8 cellular contexts compared by ENCODE assay signal in the genomic region with DNA sequence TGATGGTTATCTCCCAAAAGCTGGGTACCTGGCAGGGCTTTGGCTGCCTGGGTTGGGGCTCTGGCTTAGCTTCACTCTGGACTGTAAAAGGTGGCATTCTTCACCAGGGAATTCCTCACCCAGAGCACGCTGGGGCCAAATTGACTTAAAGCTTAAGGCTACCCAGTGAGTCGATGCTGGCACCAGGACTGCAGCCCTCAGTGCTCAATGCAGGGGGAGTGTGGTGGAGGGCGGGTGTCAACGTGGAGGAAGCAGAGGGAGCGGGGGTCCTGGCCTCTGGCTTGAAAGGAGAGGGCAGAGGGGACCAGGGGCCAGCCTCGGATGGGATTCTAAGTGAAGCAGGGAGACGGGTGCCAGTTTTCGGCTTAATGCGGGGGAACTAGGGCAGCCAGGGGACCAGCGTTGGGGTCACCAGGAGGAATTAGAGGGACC. TPM values are rescaled to one million over a fixed set of nuclear protein-coding genes. Genes with fewer than 3 reads are reported as not detected.
DNase-seq lines count a peak whose midpoint lies in the region; ATAC-seq, FAIRE-seq and TF ChIP-seq lines count a peak whose summit lies in the region.

No MANE protein-coding gene starts in this region.

- peak overlapping the region; percentile 89 for H3K4me2 ChIP-seq in OCI-LY3 (ENCODE audit: low read length)
- H3K4me2 ChIP-seq in endothelial cell of umbilical vein (ENCODE audit: insufficient read depth, low read length), result no peak overlapping the region

- peaks cover 5% of the 10 kb centered on the region for H3K36me3 ChIP-seq in OCI-LY3 (replicated peaks; ENCODE audit: low read depth, low read length)
- H3K36me3 ChIP-seq in endothelial cell of umbilical vein (ENCODE audit: control insufficient read depth in 2 of 2, extremely low read depth in 1 of 2, insufficient read depth in 2 of 2, low read length in 2 of 2), result peaks cover 4 to 33% of the 10 kb centered on the region in 2 experiments

- CTCF ChIA-PET in endothelial cell of umbilical vein (lab: Charles Lee), result interaction anchor here (0.7 to 1.5 kb wide), 2 partner anchors 70 to 84 kb away, joined by 3 to 4 read pairs; no protein-coding TSS in a partner anchor

- H2AFZ ChIP-seq in OCI-LY3 (ENCODE audit: low read depth, low read length) (no peak overlapping the region), endothelial cell of umbilical vein (ENCODE audit: low read depth, low read length) (no peak overlapping the region)

- POLR2A ChIA-PET in endothelial cell of umbilical vein (lab: Charles Lee), result no interaction called here

- no peaks in the 10 kb centered on the region for H3K27me3 Mint-ChIP-seq in osteocyte (ENCODE audit: unreplicated experiment)

- peak overlapping the region; percentile 73 for H3K4me3 Mint-ChIP-seq in osteocyte (ENCODE audit: unreplicated experiment)

- no peaks in the 10 kb centered on the region for H3K27me3 ChIP-seq in OCI-LY3 (ENCODE audit: low read depth, low read length)
- H3K27me3 ChIP-seq in endothelial cell of umbilical vein (ENCODE audit: control insufficient read depth in 2 of 2, insufficient read depth in 2 of 2, low read length in 2 of 2), result no peaks in the 10 kb centered on the region

- no TSS peak for BruUV-seq in endothelial cell of umbilical vein (replicated peaks; lab: Mats Ljungman, UMichigan)

- H3K36me3 Mint-ChIP-seq in osteocyte (ENCODE audit: unreplicated experiment), result peaks cover 11% of the 10 kb centered on the region

- H3K79me2 ChIP-seq in OCI-LY3 (ENCODE audit: low read length) (peaks cover 19% of the 10 kb centered on the region), endothelial cell of umbilical vein (ENCODE audit: control insufficient read depth, insufficient read depth, low read length) (peaks cover 52% of the 10 kb centered on the region)

- dilution Hi-C loops in endothelial cell of umbilical vein (cut with MboI; ENCODE audit: extremely low pct_ligation_motif_present, low sequenced_read_pairs), result no loop called here

- H3K4me1 Mint-ChIP-seq in osteocyte (ENCODE audit: unreplicated experiment), result peaks cover 8% of the 10 kb centered on the region

- H3K27ac Mint-ChIP-seq in osteocyte (ENCODE audit: unreplicated experiment), result peak overlapping the region; percentile 89

- DNase-seq in GM12864 (ENCODE audit: low read depth) (no peak), endothelial cell of umbilical vein (ENCODE audit: low read depth, low spot score) (no peak), osteocyte (ENCODE audit: extremely low spot score, unreplicated experiment) (no peak), islet precursor cell (no peak)

- H3K9me1 ChIP-seq in endothelial cell of umbilical vein (replicated peaks; ENCODE audit: control insufficient read depth, extremely low read depth, insufficient read depth, low read length), result no peaks in the 10 kb centered on the region

- peak overlapping the region; percentile 19; the same call in 1 of the 2 replicates for H3K27ac ChIP-seq in OCI-LY3 (ENCODE audit: low read length)
- H3K27ac ChIP-seq in endothelial cell of umbilical vein (ENCODE audit: insufficient read depth, low read depth, low read length), result no peak overlapping the region

- ATAC-seq in HG03025 (IDR thresholded peaks at IDR 0.05; ENCODE audit: low FRiP score, unreplicated experiment), result no peak
- ATAC-seq in GM21381 (IDR thresholded peaks at IDR 0.05; ENCODE audit: unreplicated experiment), result no peak
- ATAC-seq in HG02852 (IDR thresholded peaks at IDR 0.05; ENCODE audit: unreplicated experiment), result no peak

- intact Hi-C loops in endothelial cell of umbilical vein (cut with micrococcal nuclease), result loop anchor here (5.0 kb wide), 2 partner anchors 34 to 36 kb away; partner anchors contain the start of genes DNASE1L1 and LAGE3

- H3K9me3 ChIP-seq in OCI-LY3 (ENCODE audit: insufficient read depth, low read length), result no peaks in the 10 kb centered on the region
- no peaks in the 10 kb centered on the region for H3K9me3 ChIP-seq in endothelial cell of umbilical vein (replicated peaks; ENCODE audit: control insufficient read depth, insufficient read depth, low read length)

- TF ChIP-seq POLR2A in endothelial cell of umbilical vein (IDR thresholded peaks at IDR 0.05; ENCODE audit: low read depth, low read length), result no peak

- H3K4me3 ChIP-seq in GM12864 (ENCODE audit: low read depth, low read length) (peak overlapping the region; percentile 39), OCI-LY3 (ENCODE audit: low read length) (peak overlapping the region; percentile 87), endothelial cell of umbilical vein (replicated peaks in 1 of 3; ENCODE audit: insufficient read depth in 1 of 3, low read depth in 1 of 3, low read length in 3 of 3) (peak overlapping the region in 1 of 3 experiments; percentile 29)

- H3K4me1 ChIP-seq in OCI-LY3 (ENCODE audit: low read length) (peaks cover 9% of the 10 kb centered on the region; the same call in 1 of the 2 replicates), endothelial cell of umbilical vein (ENCODE audit: control insufficient read depth, extremely low read depth, insufficient read depth, low read length) (peaks cover 12% of the 10 kb centered on the region)

- H4K20me1 ChIP-seq in OCI-LY3 (ENCODE audit: insufficient read depth, low read length) (no peaks in the 10 kb centered on the region), endothelial cell of umbilical vein (replicated peaks; ENCODE audit: control insufficient read depth, extremely low read depth, insufficient read depth, low read length) (no peaks in the 10 kb centered on the region)

- no peak for TF ChIP-seq CTCF in GM12864 (IDR thresholded peaks at IDR 0.05; ENCODE audit: low read depth, low read length, missing control alignments)
- TF ChIP-seq CTCF in OCI-LY3 (IDR thresholded peaks at IDR 0.05; ENCODE audit: low read depth, low read length), result no peak
- TF ChIP-seq CTCF in endothelial cell of umbilical vein (IDR thresholded peaks at IDR 0.05; ENCODE audit: extremely low read depth in 1 of 2, insufficient read depth in 1 of 2, low read depth in 1 of 2, low read length in 2 of 2), result no peak
- no peak for TF ChIP-seq CTCF in osteocyte (IDR thresholded peaks at IDR 0.05)

- peak; percentile 47 for FAIRE-seq in endothelial cell of umbilical vein (lab: Jason Lieb, UNC)

- H3K9me3 Mint-ChIP-seq in osteocyte (ENCODE audit: unreplicated experiment), result no peaks in the 10 kb centered on the region

- H3K9ac ChIP-seq in OCI-LY3 (ENCODE audit: low read length), result peak overlapping the region; percentile 64
- no peak overlapping the region for H3K9ac ChIP-seq in endothelial cell of umbilical vein (replicated peaks; ENCODE audit: extremely low read depth, insufficient read depth, low read length)

RNA-seq across cellular contexts. Expression of gene FAM50A, which starts 0.4 kb away (rescaled TPM):
- 111 and 123 TPM in 2 replicates for total RNA-seq in endothelial cell of umbilical vein
- 66.6 and 75.9 TPM in 2 replicates for polyA plus RNA-seq in endothelial cell of umbilical vein
- 102 and 105 TPM in 2 replicates for polyA plus RNA-seq in endothelial cell of umbilical vein (2011; cell fraction: cytosol; rRNA removed)
- 244 and 250 TPM in 2 replicates for polyA plus RNA-seq in endothelial cell of umbilical vein (2011; cell fraction: nucleus; rRNA removed)
- polyA plus RNA-seq in endothelial cell of umbilical vein (2012), result 131 and 172 TPM in 2 replicates
- 69.6 and 72.8 TPM in 2 replicates for polyA minus RNA-seq in endothelial cell of umbilical vein
- polyA minus RNA-seq in endothelial cell of umbilical vein (2011; cell fraction: cytosol; rRNA and poly(A)+ RNA removed), result 22.5 TPM
- 39.7 and 43.1 TPM in 2 replicates for polyA minus RNA-seq in endothelial cell of umbilical vein (2011; cell fraction: nucleus; rRNA and poly(A)+ RNA removed)
- total RNA-seq in osteocyte, result 92.2 and 92.8 TPM in 2 replicates

RNA-seq across cellular contexts. Expression of gene GDI1, which starts 6.5 kb away (rescaled TPM):
- total RNA-seq in endothelial cell of umbilical vein (128 and 131 TPM in 2 replicates), osteocyte (135 and 152 TPM in 2 replicates)
- polyA plus RNA-seq in endothelial cell of umbilical vein, result 247 and 267 TPM in 2 replicates
- 167 and 182 TPM in 2 replicates for polyA plus RNA-seq in endothelial cell of umbilical vein (2011; cell fraction: cytosol; rRNA removed)
- 1,001 and 1,020 TPM in 2 replicates for polyA plus RNA-seq in endothelial cell of umbilical vein (2011; cell fraction: nucleus; rRNA removed)
- 130 and 167 TPM in 2 replicates for polyA plus RNA-seq in endothelial cell of umbilical vein (2012)
- 141 and 144 TPM in 2 replicates for polyA minus RNA-seq in endothelial cell of umbilical vein
- 29.2 TPM for polyA minus RNA-seq in endothelial cell of umbilical vein (2011; cell fraction: cytosol; rRNA and poly(A)+ RNA removed)
- 114 and 123 TPM in 2 replicates for polyA minus RNA-seq in endothelial cell of umbilical vein (2011; cell fraction: nucleus; rRNA and poly(A)+ RNA removed)

RNA-seq across cellular contexts. Expression of gene PLXNA3, which starts 14.6 kb away (rescaled TPM):
- total RNA-seq in endothelial cell of umbilical vein (58.3 and 58.6 TPM in 2 replicates), osteocyte (107 and 108 TPM in 2 replicates)
- 56.8 and 63.2 TPM in 2 replicates for polyA plus RNA-seq in endothelial cell of umbilical vein
- polyA plus RNA-seq in endothelial cell of umbilical vein (2011; cell fraction: cytosol; rRNA removed), result 16.5 and 21.7 TPM in 2 replicates
- 245 and 272 TPM in 2 replicates for polyA plus RNA-seq in endothelial cell of umbilical vein (2011; cell fraction: nucleus; rRNA removed)
- 40.4 and 51.8 TPM in 2 replicates for polyA plus RNA-seq in endothelial cell of umbilical vein (2012)
- polyA minus RNA-seq in endothelial cell of umbilical vein, result 79.7 and 86.2 TPM in 2 replicates
- 10.7 TPM for polyA minus RNA-seq in endothelial cell of umbilical vein (2011; cell fraction: cytosol; rRNA and poly(A)+ RNA removed)
- 65.9 and 96.1 TPM in 2 replicates for polyA minus RNA-seq in endothelial cell of umbilical vein (2011; cell fraction: nucleus; rRNA and poly(A)+ RNA removed)

RNA-seq across cellular contexts. Expression of gene ATP6AP1, which starts 15.0 kb away (rescaled TPM):
- total RNA-seq in endothelial cell of umbilical vein (136 and 145 TPM in 2 replicates), osteocyte (144 and 153 TPM in 2 replicates)
- 322 and 393 TPM in 2 replicates for polyA plus RNA-seq in endothelial cell of umbilical vein
- polyA plus RNA-seq in endothelial cell of umbilical vein (2011; cell fraction: cytosol; rRNA removed), result 180 and 185 TPM in 2 replicates
- polyA plus RNA-seq in endothelial cell of umbilical vein (2011; cell fraction: nucleus; rRNA removed), result 130 and 132 TPM in 2 replicates
- 147 and 167 TPM in 2 replicates for polyA plus RNA-seq in endothelial cell of umbilical vein (2012)
- polyA minus RNA-seq in endothelial cell of umbilical vein, result 155 and 168 TPM in 2 replicates
- polyA minus RNA-seq in endothelial cell of umbilical vein (2011; cell fraction: cytosol; rRNA and poly(A)+ RNA removed), result 80.7 TPM
- 33.2 and 34.9 TPM in 2 replicates for polyA minus RNA-seq in endothelial cell of umbilical vein (2011; cell fraction: nucleus; rRNA and poly(A)+ RNA removed)

RNA-seq across cellular contexts. Expression of gene TAFAZZIN, which starts 32.2 kb away (rescaled TPM):
- total RNA-seq in endothelial cell of umbilical vein (43.4 and 46.6 TPM in 2 replicates), osteocyte (46.2 and 47.3 TPM in 2 replicates)
- polyA plus RNA-seq in endothelial cell of umbilical vein, result 33.8 and 37.2 TPM in 2 replicates
- polyA plus RNA-seq in endothelial cell of umbilical vein (2011; cell fraction: cytosol; rRNA removed), result 16.7 and 24.8 TPM in 2 replicates
- polyA plus RNA-seq in endothelial cell of umbilical vein (2011; cell fraction: nucleus; rRNA removed), result 175 and 186 TPM in 2 replicates
- polyA plus RNA-seq in endothelial cell of umbilical vein (2012), result 18.7 and 22.4 TPM in 2 replicates
- 20.5 and 27.7 TPM in 2 replicates for polyA minus RNA-seq in endothelial cell of umbilical vein
- 22.4 TPM for polyA minus RNA-seq in endothelial cell of umbilical vein (2011; cell fraction: cytosol; rRNA and poly(A)+ RNA removed)
- 28.5 and 35.5 TPM in 2 replicates for polyA minus RNA-seq in endothelial cell of umbilical vein (2011; cell fraction: nucleus; rRNA and poly(A)+ RNA removed)
